In genomic region chr3:25663324-25664065, GRCh38 we compare ENCODE assay signal across 8 cellular contexts. TPM values are rescaled to one million over a fixed set of nuclear protein-coding genes. Genes with fewer than 3 reads are reported as not detected.
DNase-seq lines count a peak whose midpoint lies in the region; ATAC-seq and TF ChIP-seq lines count a peak whose summit lies in the region.

No MANE protein-coding gene starts in this region.

- H3K27me3 ChIP-seq in left ventricle myocardium inferior (ENCODE audit: low read depth) = no peaks in the 10 kb centered on the region
- H3K27me3 ChIP-seq in rectal smooth muscle tissue (ENCODE audit: control insufficient read depth, insufficient read depth, low read length) = no peaks in the 10 kb centered on the region

- peaks cover 68% of the 10 kb centered on the region for H3K4me1 ChIP-seq in left ventricle myocardium inferior
- H3K4me1 ChIP-seq in rectal smooth muscle tissue (ENCODE audit: control insufficient read depth, insufficient read depth, low read length) = peaks cover 12% of the 10 kb centered on the region

- intact Hi-C loops in left ventricle myocardium inferior (cut with micrococcal nuclease) = no loop called here

- H3K27ac ChIP-seq in C4-2B (peak overlapping the region; percentile 87), left ventricle myocardium inferior (replicated peaks) (peak overlapping the region; percentile 98), rectal smooth muscle tissue (ENCODE audit: low read depth, low read length) (peak overlapping the region; percentile 96)

- H3K36me3 ChIP-seq in left ventricle myocardium inferior (no peaks in the 10 kb centered on the region), rectal smooth muscle tissue (ENCODE audit: control insufficient read depth, insufficient read depth, low read length) (no peaks in the 10 kb centered on the region)

- DNase-seq in NCI-H69 (lab: John Stamatoyannopoulos, UW) (peak; percentile 67), left ventricle myocardium inferior (no peak), AG08395 (ENCODE audit: low spot score) (no peak)
- DNase-seq in activated effector memory CD4-positive, alpha-beta T cell treated with anti-CD3 and anti-CD28 coated beads, Interleukin-2, amount 50 U/mL, for 16 hours = peak; percentile 70

- no peaks in the 10 kb centered on the region for H3K9me3 ChIP-seq in left ventricle myocardium inferior (replicated peaks)

- H3K9ac ChIP-seq in rectal smooth muscle tissue (ENCODE audit: low read length) = peak overlapping the region; percentile 39

- TF ChIP-seq CTCF in C4-2B (conservative IDR thresholded peaks at IDR 0.05) = no peak
- TF ChIP-seq CTCF in left ventricle myocardium inferior (IDR thresholded peaks at IDR 0.05; ENCODE audit: borderline replicate concordance) = no peak

- ATAC-seq in GM19023 (IDR thresholded peaks at IDR 0.05; ENCODE audit: unreplicated experiment) (peak; percentile 26), HG03135 (IDR thresholded peaks at IDR 0.05; ENCODE audit: unreplicated experiment) (peak; percentile 20)

- peak overlapping the region; percentile 84 for H3K4me3 ChIP-seq in left ventricle myocardium inferior
- peak overlapping the region; percentile 92 for H3K4me3 ChIP-seq in rectal smooth muscle tissue (ENCODE audit: low read length)

RNA-seq across cellular contexts. Expression of gene TOP2B, which starts 1.2 kb away (rescaled TPM):
- total RNA-seq in left ventricle myocardium inferior = 101 TPM

Comparison
In these comparisons a context has a peak if more than half of its experiments do, and no peak if none do; other contexts are left out.
1. DNase-seq: peak in NCI-H69 (single experiment) and activated effector memory CD4-positive, alpha-beta T cell treated with anti-CD3 and anti-CD28 coated beads, Interleukin-2, amount 50 U/mL, for 16 hours (single experiment); none in left ventricle myocardium inferior (single experiment) and AG08395 (single experiment).
2. Peak in every context shown above with its lines, with median percentiles within 50 percentile points of each other: H3K27ac ChIP-seq.